ENCODE assay signal across 24 cellular contexts in genomic region chr9:137833721-137834613, GRCh38. TPM values are rescaled to one million over a fixed set of nuclear protein-coding genes. Genes with fewer than 3 reads are reported as not detected.
DNase-seq lines count a peak whose midpoint lies in the region; ATAC-seq and TF ChIP-seq lines count a peak whose summit lies in the region.
"Had no signal": no experiment of that assay in that cellular context is flagged by ENCODE, and none has a peak within 500 bp of the region (broad histone marks: within the 10 kb centered on the region; RNA-seq: fewer than 3 reads in every experiment).

No MANE protein-coding gene starts in this region.

- H4K91ac ChIP-seq in neuronal stem cell (ENCODE audit: low read depth, low read length, poor library complexity) = no peak overlapping the region

- peaks cover 12% of the 10 kb centered on the region for H3K36me3 Mint-ChIP-seq in chondrocyte (ENCODE audit: low read depth)
- peaks cover 38% of the 10 kb centered on the region for H3K36me3 Mint-ChIP-seq in activated T-helper 17 cell treated with anti-CD3 and anti-CD28 coated beads, Interleukin-2, amount 50 U/mL, for 72 hours (ENCODE audit: low read depth)

- ATAC-seq in right cardiac atrium = peak; percentile 10 to 34
- ATAC-seq in left cardiac atrium = no peak
- peak; percentile 47 for ATAC-seq in stimulated activated naive CD8-positive, alpha-beta T cell treated with anti-CD3 and anti-CD28 coated beads, Interleukin-15, amount 100 ng/mL, for 72 hours
- ATAC-seq in activated T-helper 17 cell treated with anti-CD3 and anti-CD28 coated beads, Interleukin-2, amount 50 U/mL, for 72 hours (replicated peaks) = no peak
- ATAC-seq in GM21528 (IDR thresholded peaks at IDR 0.05; ENCODE audit: low FRiP score, unreplicated experiment) = no peak
- ATAC-seq: PC-3 had no signal

- WGBS in right cardiac atrium = 97% methylated on average over 73 of the region's 73 CpGs
- WGBS in neuronal stem cell (ENCODE audit: extremely low coverage in 2 of 2, insufficient read length in 2 of 2, insufficient replicate concordance in 1 of 2), 2 donors = no CpG with 5 or more reads among the region's 73 CpGs

- peak overlapping the region; percentile 56 for H3K14ac ChIP-seq in neuronal stem cell (ENCODE audit: low read length)

- H3K4me2 ChIP-seq in neuronal stem cell (ENCODE audit: insufficient read depth, low read length, poor library complexity, severe bottlenecking) = no peak overlapping the region

- H3K27ac ChIP-seq in right cardiac atrium (ENCODE audit: low read length) (no peak overlapping the region), neuronal stem cell (replicated peaks; ENCODE audit: low read length) (no peak overlapping the region)

- H3K4me3 ChIP-seq in right cardiac atrium (ENCODE audit: low read length) (no peak overlapping the region), neuronal stem cell (ENCODE audit: low read length in 2 of 2) (no peak overlapping the region)

- H3K36me3 ChIP-seq in neuronal stem cell (replicated peaks in 1 of 2; ENCODE audit: control insufficient read depth in 2 of 2, insufficient read depth in 2 of 2, low read length in 2 of 2) = peaks cover 34 to 84% of the 10 kb centered on the region in 2 donors

- H3K4ac ChIP-seq in neuronal stem cell (ENCODE audit: low read length) = no peak overlapping the region

- DNase-seq in right cardiac atrium (peak in 1 of 3 donors; percentile 35), left cardiac atrium (no peak), chondrocyte (ENCODE audit: low spot score) (peak; percentile 93), neuronal stem cell (ENCODE audit: low spot score) (no peak)
- DNase-seq in stimulated activated naive CD8-positive, alpha-beta T cell treated with anti-CD3 and anti-CD28 coated beads, Interleukin-15, amount 100 ng/mL, for 72 hours = no peak
- no peak for DNase-seq in activated CD4-positive, alpha-beta T cell treated with anti-CD3 and anti-CD28 coated beads, Interleukin-2, amount 50 U/mL, for 1 hour
- DNase-seq: Calu3, DND-41, GOT3, KBM-7, NCI-H1105 treated with DMSO at 0.1 percent for 48 hours, NCI-H146, NCI-H1930, NCI-H446, NCI-H524 treated with DMSO at 0.1 percent for 48 hours, NCI-H774, PC-3, SHP77 had no signal

- H3K9ac ChIP-seq in neuronal stem cell (ENCODE audit: low read depth, low read length, poor library complexity) = no peak overlapping the region

- no peak for TF ChIP-seq CTCF in chondrocyte (IDR thresholded peaks at IDR 0.05)

- H3K23ac ChIP-seq in neuronal stem cell (ENCODE audit: low read depth, low read length, poor library complexity) = no peak overlapping the region

- no peak overlapping the region for H3K18ac ChIP-seq in neuronal stem cell (ENCODE audit: low read length)

- H4K8ac ChIP-seq in neuronal stem cell (ENCODE audit: low read depth, low read length) = no peak overlapping the region

- intact Hi-C loops in right cardiac atrium (cut with DNase I) = no loop called here
- intact Hi-C loops in left cardiac atrium (cut with DNase I) = no loop called here

- H3K4me1 Mint-ChIP-seq in chondrocyte (ENCODE audit: low read depth) = no peaks in the 10 kb centered on the region
- no peaks in the 10 kb centered on the region for H3K4me1 Mint-ChIP-seq in stimulated activated naive CD8-positive, alpha-beta T cell treated with anti-CD3 and anti-CD28 coated beads, Interleukin-15, amount 100 ng/mL, for 72 hours
- no peaks in the 10 kb centered on the region for H3K4me1 Mint-ChIP-seq in activated T-helper 17 cell treated with anti-CD3 and anti-CD28 coated beads, Interleukin-2, amount 50 U/mL, for 72 hours

- H2AK5ac ChIP-seq in neuronal stem cell (ENCODE audit: low read depth, low read length) = no peak overlapping the region

- H3K9me3 ChIP-seq in right cardiac atrium (ENCODE audit: control insufficient read depth, low read length) (no peaks in the 10 kb centered on the region), neuronal stem cell (replicated peaks in 1 of 2; ENCODE audit: control insufficient read depth in 2 of 2, insufficient read depth in 1 of 2, low read depth in 1 of 2, low read length in 2 of 2) (peaks cover 0 to 3% of the 10 kb centered on the region in 2 donors)

- no peak overlapping the region for H2AFZ ChIP-seq in neuronal stem cell (ENCODE audit: low read length)

- no peak overlapping the region for H2BK120ac ChIP-seq in neuronal stem cell (ENCODE audit: low read depth, low read length)

- no peak overlapping the region for H2BK15ac ChIP-seq in neuronal stem cell (ENCODE audit: low read length)

- no peaks in the 10 kb centered on the region for H3K27me3 Mint-ChIP-seq in chondrocyte (ENCODE audit: low read depth)
- no peaks in the 10 kb centered on the region for H3K27me3 Mint-ChIP-seq in stimulated activated naive CD8-positive, alpha-beta T cell treated with anti-CD3 and anti-CD28 coated beads, Interleukin-15, amount 100 ng/mL, for 72 hours
- H3K27me3 Mint-ChIP-seq in activated T-helper 17 cell treated with anti-CD3 and anti-CD28 coated beads, Interleukin-2, amount 50 U/mL, for 72 hours = no peaks in the 10 kb centered on the region

- H2BK12ac ChIP-seq in neuronal stem cell (ENCODE audit: low read length) = no peak overlapping the region

- no peak overlapping the region for H2BK5ac ChIP-seq in neuronal stem cell (ENCODE audit: low read length)

- H3K4me1 ChIP-seq in right cardiac atrium (ENCODE audit: control insufficient read depth, insufficient read depth, low read length) (no peaks in the 10 kb centered on the region), neuronal stem cell (ENCODE audit: control insufficient read depth in 2 of 2, insufficient read depth in 1 of 2, low read depth in 1 of 2, low read length in 2 of 2) (peaks cover 0 to 4% of the 10 kb centered on the region in 2 donors)

- H3K27me3 ChIP-seq in right cardiac atrium (ENCODE audit: control insufficient read depth, insufficient read depth) = no peaks in the 10 kb centered on the region
- no peaks in the 10 kb centered on the region for H3K27me3 ChIP-seq in neuronal stem cell (ENCODE audit: control insufficient read depth in 3 of 3, insufficient read depth in 3 of 3, low read depth in 1 of 3, low read length in 3 of 3)

- no peaks in the 10 kb centered on the region for H3K9me3 Mint-ChIP-seq in chondrocyte (ENCODE audit: low read depth)
- no peaks in the 10 kb centered on the region for H3K9me3 Mint-ChIP-seq in stimulated activated naive CD8-positive, alpha-beta T cell treated with anti-CD3 and anti-CD28 coated beads, Interleukin-15, amount 100 ng/mL, for 72 hours
- H3K9me3 Mint-ChIP-seq in activated T-helper 17 cell treated with anti-CD3 and anti-CD28 coated beads, Interleukin-2, amount 50 U/mL, for 72 hours = no peaks in the 10 kb centered on the region

- no peak overlapping the region for H3K4me3 Mint-ChIP-seq in chondrocyte (ENCODE audit: unreplicated experiment)
- no peak overlapping the region for H3K4me3 Mint-ChIP-seq in stimulated activated naive CD8-positive, alpha-beta T cell treated with anti-CD3 and anti-CD28 coated beads, Interleukin-15, amount 100 ng/mL, for 72 hours
- H3K4me3 Mint-ChIP-seq in activated T-helper 17 cell treated with anti-CD3 and anti-CD28 coated beads, Interleukin-2, amount 50 U/mL, for 72 hours = no peak overlapping the region

- H3K79me1 ChIP-seq in neuronal stem cell (ENCODE audit: low read depth, low read length) = peaks cover 5% of the 10 kb centered on the region

- H3K27ac Mint-ChIP-seq in chondrocyte (ENCODE audit: unreplicated experiment) = no peak overlapping the region
- H3K27ac Mint-ChIP-seq in stimulated activated naive CD8-positive, alpha-beta T cell treated with anti-CD3 and anti-CD28 coated beads, Interleukin-15, amount 100 ng/mL, for 72 hours = peak overlapping the region in 1 of 2 donors; percentile 71
- no peak overlapping the region for H3K27ac Mint-ChIP-seq in activated T-helper 17 cell treated with anti-CD3 and anti-CD28 coated beads, Interleukin-2, amount 50 U/mL, for 72 hours

RNA-seq across cellular contexts. Expression of gene CACNA1B, which starts 43.6 kb away (rescaled TPM):
- total RNA-seq in right cardiac atrium (under 1 TPM; 0.06 to 0.44 (median 0.14) TPM), left cardiac atrium (under 1 TPM; 0.39 to 0.56 TPM), chondrocyte (0.31 to 3.8 TPM (median 3.7 TPM) in 3 replicates)
- 0.05 TPM for polyA plus RNA-seq in right cardiac atrium
- polyA plus RNA-seq in neuronal stem cell (2013, experiment 1 of 2) = 0.46 TPM
- polyA plus RNA-seq in neuronal stem cell (2013, experiment 2 of 2) = 0.47 TPM
- total RNA-seq in activated T-helper 17 cell treated with anti-CD3 and anti-CD28 coated beads, Interleukin-2, amount 50 U/mL, for 72 hours = under 1 TPM in 1 of 2 donors, not detected in 1; 0.16 TPM
- total RNA-seq: A172, Calu3, LHCN-M2, MCF 10A, PC-3, RPMI7951 had no signal

Comparison
In these comparisons a context has a peak if more than half of its experiments do, and no peak if none do; other contexts are left out.
1. ATAC-seq: peak in right cardiac atrium (2 of 2) and stimulated activated naive CD8-positive, alpha-beta T cell treated with anti-CD3 and anti-CD28 coated beads, Interleukin-15, amount 100 ng/mL, for 72 hours (single experiment); none in left cardiac atrium (0 of 2), activated T-helper 17 cell treated with anti-CD3 and anti-CD28 coated beads, Interleukin-2, amount 50 U/mL, for 72 hours (single experiment) and GM21528 (single experiment).